In genomic region chr4:8237256-8237989, GRCh38 we compare ENCODE assay signal across 24 cellular contexts. TPM values are rescaled to one million over a fixed set of nuclear protein-coding genes. Genes with fewer than 3 reads are reported as not detected.
"Had no signal": no experiment of that assay in that cellular context is flagged by ENCODE, and none has a peak within 500 bp of the region (broad histone marks: within the 10 kb centered on the region; RNA-seq: fewer than 3 reads in every experiment).

No MANE protein-coding gene starts in this region.

- H3K27me3 ChIP-seq: colonic mucosa, dorsolateral prefrontal cortex, esophagus squamous epithelium, gastrocnemius medialis, thyroid gland, upper lobe of right lung had no signal

- H3K4me3 Mint-ChIP-seq: activated CD4-positive, alpha-beta T cell treated with anti-CD3 and anti-CD28 coated beads, Interleukin-2, amount 10 ng/mL, durations not matched to agents 24 days and 14 days; activated CD8-positive, alpha-beta memory T cell treated with anti-CD3 and anti-CD28 coated beads, Interleukin-2, amount 10 ng/mL, durations not matched to agents 7 days and 5 days; activated CD8-positive, alpha-beta T cell treated with anti-CD3 and anti-CD28 coated beads for 36 hours; activated naive CD4-positive, alpha-beta T cell treated with anti-CD3 and anti-CD28 coated beads, Interleukin-2, amount 10 ng/mL, durations not matched to agents 7 days and 5 days; neural crest cell had no signal

- H3K27ac Mint-ChIP-seq: activated CD8-positive, alpha-beta memory T cell treated with anti-CD3 and anti-CD28 coated beads, Interleukin-2, amount 10 ng/mL, durations not matched to agents 7 days and 5 days; activated CD8-positive, alpha-beta T cell treated with anti-CD3 and anti-CD28 coated beads for 36 hours; activated naive CD4-positive, alpha-beta T cell treated with anti-CD3 and anti-CD28 coated beads, Interleukin-2, amount 10 ng/mL, durations not matched to agents 7 days and 5 days had no signal

- FAIRE-seq: bronchial epithelial cell, islet of Langerhans, small intestine had no signal

- H3K4me1 ChIP-seq: colonic mucosa had no signal

- H3K9me3 ChIP-seq: colonic mucosa, esophagus squamous epithelium, gastrocnemius medialis, thyroid gland, upper lobe of right lung had no signal

- H3K4me3 ChIP-seq: colonic mucosa, dorsolateral prefrontal cortex, esophagus squamous epithelium, gastrocnemius medialis, thyroid gland, upper lobe of right lung had no signal

- H3K4me1 Mint-ChIP-seq: activated CD4-positive, alpha-beta T cell treated with anti-CD3 and anti-CD28 coated beads, Interleukin-2, amount 10 ng/mL, durations not matched to agents 24 days and 14 days; activated naive CD4-positive, alpha-beta T cell treated with anti-CD3 and anti-CD28 coated beads, Interleukin-2, amount 10 ng/mL, durations not matched to agents 7 days and 5 days had no signal

- DNase-seq: activated CD4-positive, alpha-beta T cell treated with anti-CD3 and anti-CD28 coated beads, Interleukin-2, amount 10 ng/mL, durations not matched to agents 24 days and 14 days; activated CD8-positive, alpha-beta memory T cell treated with anti-CD3 and anti-CD28 coated beads, Interleukin-2, amount 10 ng/mL, durations not matched to agents 7 days and 5 days; activated effector memory CD4-positive, alpha-beta T cell treated with anti-CD3 and anti-CD28 coated beads, Interleukin-2, amount 50 U/mL, for 16 hours; activated naive CD4-positive, alpha-beta T cell treated with anti-CD3 and anti-CD28 coated beads, Interleukin-2, amount 10 ng/mL, durations not matched to agents 7 days and 5 days; activated T-cell treated with anti-CD3 and anti-CD28 coated beads for 4 hours; amygdala; dorsolateral prefrontal cortex; esophagus squamous epithelium; gastrocnemius medialis; left cardiac atrium; stimulated activated CD8-positive, alpha-beta memory T cell treated with anti-CD3 and anti-CD28 coated beads, Interleukin-4, amount 100 ng/mL, for 48 hours; stimulated activated naive CD4-positive, alpha-beta T cell; thyroid gland; upper lobe of right lung had no signal

- H3K27ac ChIP-seq: colonic mucosa, dorsolateral prefrontal cortex, esophagus squamous epithelium, gastrocnemius medialis, thyroid gland, upper lobe of right lung had no signal

- H3K27me3 Mint-ChIP-seq: activated CD4-positive, alpha-beta T cell treated with anti-CD3 and anti-CD28 coated beads, Interleukin-2, amount 10 ng/mL, durations not matched to agents 24 days and 14 days; activated CD8-positive, alpha-beta memory T cell treated with anti-CD3 and anti-CD28 coated beads, Interleukin-2, amount 10 ng/mL, durations not matched to agents 7 days and 5 days; activated CD8-positive, alpha-beta T cell treated with anti-CD3 and anti-CD28 coated beads for 36 hours; activated naive CD4-positive, alpha-beta T cell treated with anti-CD3 and anti-CD28 coated beads, Interleukin-2, amount 10 ng/mL, durations not matched to agents 7 days and 5 days; naive B cell had no signal

- ATAC-seq: activated CD4-positive, CD25-positive, alpha-beta regulatory T cell treated with anti-CD3 and anti-CD28 coated beads, Interleukin-2, amount 50 U/mL, for 24 hours; activated CD8-positive, alpha-beta memory T cell treated with anti-CD3 and anti-CD28 coated beads, Interleukin-2, amount 10 ng/mL, durations not matched to agents 7 days and 5 days; activated CD8-positive, alpha-beta T cell treated with anti-CD3 and anti-CD28 coated beads for 36 hours; left cardiac atrium; sciatic nerve; upper lobe of right lung had no signal

- H3K9me3 Mint-ChIP-seq: activated CD4-positive, alpha-beta T cell treated with anti-CD3 and anti-CD28 coated beads, Interleukin-2, amount 10 ng/mL, durations not matched to agents 24 days and 14 days; activated CD8-positive, alpha-beta T cell treated with anti-CD3 and anti-CD28 coated beads for 36 hours; activated naive CD4-positive, alpha-beta T cell treated with anti-CD3 and anti-CD28 coated beads, Interleukin-2, amount 10 ng/mL, durations not matched to agents 7 days and 5 days; naive B cell; neural crest cell had no signal

- H3K36me3 Mint-ChIP-seq: activated CD8-positive, alpha-beta memory T cell treated with anti-CD3 and anti-CD28 coated beads, Interleukin-2, amount 10 ng/mL, durations not matched to agents 7 days and 5 days; activated naive CD4-positive, alpha-beta T cell treated with anti-CD3 and anti-CD28 coated beads, Interleukin-2, amount 10 ng/mL, durations not matched to agents 7 days and 5 days had no signal

RNA-seq across cellular contexts. Expression of gene HTRA3, which starts 32.1 kb away (rescaled TPM):
- total RNA-seq: activated CD4-positive, alpha-beta T cell treated with anti-CD3 and anti-CD28 coated beads, Interleukin-2, amount 10 ng/mL, durations not matched to agents 24 days and 14 days; activated CD8-positive, alpha-beta memory T cell treated with anti-CD3 and anti-CD28 coated beads, Interleukin-2, amount 10 ng/mL, durations not matched to agents 7 days and 5 days; T-helper 2 cell treated with Interferon-gamma antibody and Interleukin-4, amounts not matched to agents 100 ng/mL and 5 ng/mL, for 36 hours had no signal
